Comparison of ENCODE assay signal across 8 cellular contexts in genomic region chr10:26780793-26781601, GRCh38.
DNase-seq lines count a peak whose midpoint lies in the region; ATAC-seq and TF ChIP-seq lines count a peak whose summit lies in the region.

No MANE protein-coding gene starts in this region.

- H2BK12ac ChIP-seq in mesenchymal stem cell (ENCODE audit: low read length in 2 of 2), result no peak overlapping the region

- no peak overlapping the region for H3K4me3 Mint-ChIP-seq in Caco-2 (ENCODE audit: unreplicated experiment)

- no peak overlapping the region for H3K4me2 ChIP-seq in mesenchymal stem cell (ENCODE audit: low read length, poor library complexity, severe bottlenecking)

- H3K9me3 ChIP-seq in Caco-2, result no peaks in the 10 kb centered on the region
- no peaks in the 10 kb centered on the region for H3K9me3 ChIP-seq in mesenchymal stem cell (ENCODE audit: control insufficient read depth, low read length)

- CTCF ChIA-PET in Caco-2 (lab: Charles Lee), result interaction anchor here (0.6 to 1.4 kb wide), 3 partner anchors 55 to 101 kb away, joined by 4 read pairs; partner anchors contain the start of gene ABI1

- H3K27me3 Mint-ChIP-seq in Caco-2 (ENCODE audit: insufficient read depth, unreplicated experiment), result no peaks in the 10 kb centered on the region

- H3K4me1 ChIP-seq in Caco-2, result peaks cover 49% of the 10 kb centered on the region
- peaks cover 2% of the 10 kb centered on the region for H3K4me1 ChIP-seq in mesenchymal stem cell (ENCODE audit: control insufficient read depth, insufficient read depth, low read depth, low read length)

- no peaks in the 10 kb centered on the region for H3K36me3 ChIP-seq in Caco-2 (ENCODE audit: control insufficient read depth, insufficient read depth, low read length)
- peaks cover 0 to 4% of the 10 kb centered on the region in 2 experiments for H3K36me3 ChIP-seq in mesenchymal stem cell (ENCODE audit: control insufficient read depth in 1 of 2, insufficient read depth in 2 of 2, low read depth in 1 of 2, low read length in 2 of 2)

- H3K79me1 ChIP-seq in mesenchymal stem cell (replicated peaks; ENCODE audit: low read length, poor library complexity, severe bottlenecking), result peaks cover 33% of the 10 kb centered on the region

- POLR2A ChIA-PET in Caco-2 (lab: Charles Lee), result no interaction called here

- H3K4me1 Mint-ChIP-seq in Caco-2 (ENCODE audit: low read depth, unreplicated experiment), result peaks cover 52% of the 10 kb centered on the region

- WGBS in mesenchymal stem cell, result 81% methylated on average over 4 of the region's 4 CpGs

- H3K27me3 ChIP-seq in Caco-2 (replicated peaks; ENCODE audit: control insufficient read depth, insufficient read depth, low read length) (no peaks in the 10 kb centered on the region), mesenchymal stem cell (ENCODE audit: control insufficient read depth in 1 of 2, insufficient read depth in 1 of 2, low read length in 2 of 2) (no peaks in the 10 kb centered on the region)

- H3K4ac ChIP-seq in mesenchymal stem cell (ENCODE audit: low read depth in 1 of 2, low read length in 2 of 2), result peak overlapping the region in 1 of 2 experiments; percentile 20

- H3K36me3 Mint-ChIP-seq in Caco-2 (ENCODE audit: insufficient read depth, unreplicated experiment), result no peaks in the 10 kb centered on the region

- no peak overlapping the region for H3K18ac ChIP-seq in mesenchymal stem cell (ENCODE audit: low read depth in 1 of 2, low read length in 2 of 2)

- intact Hi-C loops in Caco-2 (cut with micrococcal nuclease; ENCODE audit: unreplicated experiment), result no loop called here

- no peak overlapping the region for H2BK120ac ChIP-seq in mesenchymal stem cell (ENCODE audit: low read depth, low read length)

- BruUV-seq in Caco-2 (replicated peaks; lab: Mats Ljungman, UMichigan), result no TSS peak

- DNase-seq in Caco-2 (peak in 1 of 2 experiments; percentile 42), astrocyte of the cerebellum (ENCODE audit: low read depth) (peak; percentile 77), mesenchymal stem cell (peak; percentile 81), inferior parietal cortex (ENCODE audit: extremely low spot score) (no peak), middle frontal gyrus (ENCODE audit: extremely low spot score, low spot score) (no peak), NCI-H146 (lab: John Stamatoyannopoulos, UW) (no peak)

- no peak overlapping the region for H4K8ac ChIP-seq in mesenchymal stem cell (ENCODE audit: low read length)

- no peaks in the 10 kb centered on the region for H3K9me3 Mint-ChIP-seq in Caco-2 (ENCODE audit: unreplicated experiment)

- no peak overlapping the region for H3K23ac ChIP-seq in mesenchymal stem cell (ENCODE audit: low read length in 2 of 2)

- no peak overlapping the region for H2AK5ac ChIP-seq in mesenchymal stem cell (ENCODE audit: low read length, severe bottlenecking)

- TF ChIP-seq CTCF in Caco-2 (IDR thresholded peaks at IDR 0.05; ENCODE audit: insufficient read depth in 1 of 2, low read depth in 1 of 2, low read length in 1 of 2, severe bottlenecking in 1 of 2, unreplicated experiment in 1 of 2) (no peak), astrocyte of the cerebellum (IDR thresholded peaks at IDR 0.05; ENCODE audit: low read depth, low read length, missing control alignments) (no peak)

- H3K27ac Mint-ChIP-seq in Caco-2 (ENCODE audit: unreplicated experiment), result peak overlapping the region; percentile 21

- no peak overlapping the region for H4K91ac ChIP-seq in mesenchymal stem cell (ENCODE audit: low read length)

- peak overlapping the region; percentile 10 for H2AFZ ChIP-seq in mesenchymal stem cell (ENCODE audit: low read depth, low read length)

- H3K9ac ChIP-seq in mesenchymal stem cell (ENCODE audit: low read length), result peak overlapping the region; percentile 80

- H3K27ac ChIP-seq in mesenchymal stem cell (ENCODE audit: low read length, poor library complexity, severe bottlenecking), result peak overlapping the region; percentile 65

- no peak overlapping the region for H3K14ac ChIP-seq in mesenchymal stem cell (ENCODE audit: low read length in 2 of 2)

- no peak overlapping the region for H3K4me3 ChIP-seq in Caco-2 (ENCODE audit: low read depth, low read length)
- H3K4me3 ChIP-seq in astrocyte of the cerebellum (ENCODE audit: low read depth, low read length), result no peak overlapping the region
- H3K4me3 ChIP-seq in mesenchymal stem cell (ENCODE audit: insufficient read depth in 1 of 2, low read depth in 1 of 2, low read length in 2 of 2), result peak overlapping the region in 1 of 2 experiments; percentile 45

- ATAC-seq in GM19452 (IDR thresholded peaks at IDR 0.05; ENCODE audit: unreplicated experiment) (peak; percentile 47), HG03575 (IDR thresholded peaks at IDR 0.05; ENCODE audit: extremely low read depth, insufficient number of reproducible peaks, low FRiP score, unreplicated experiment) (peak; percentile 48)

- in situ Hi-C loops in astrocyte of the cerebellum (cut with HindIII; ENCODE audit: low sequenced_read_pairs), result no loop called here

- no peak overlapping the region for H2BK15ac ChIP-seq in mesenchymal stem cell (ENCODE audit: low read depth, poor library complexity, severe bottlenecking)

- H2BK5ac ChIP-seq in mesenchymal stem cell (ENCODE audit: low read depth, low read length, poor library complexity, severe bottlenecking), result no peak overlapping the region

Comparison
In these comparisons a context has a peak if more than half of its experiments do, and no peak if none do; other contexts are left out.
1. DNase-seq: peak in astrocyte of the cerebellum (single experiment) and mesenchymal stem cell (single experiment); none in inferior parietal cortex (single experiment), middle frontal gyrus (single experiment) and NCI-H146 (single experiment).